Comparison of ENCODE assay signal across 8 cellular contexts in genomic region chr2:55693181-55694125, GRCh38. TPM values are rescaled to one million over a fixed set of nuclear protein-coding genes. Genes with fewer than 3 reads are reported as not detected.
DNase-seq lines count a peak whose midpoint lies in the region; ATAC-seq and TF ChIP-seq lines count a peak whose summit lies in the region.

TSS of gene PNPT1 (minus strand) at chr2:55693844. CDS start at chr2:55693823, 21 bp downstream.

- H3K9me3 ChIP-seq in AG04450 (ENCODE audit: control insufficient read depth, insufficient read depth, low read length) = no peaks in the 10 kb centered on the region

- peak within 1 kb of the TSS; percentile 98 for H3K4me3 Mint-ChIP-seq in WTC11

- no peaks in the 10 kb centered on the region for H3K27me3 ChIP-seq in AG04450 (ENCODE audit: control insufficient read depth, insufficient read depth, low read length)

- CTCF ChIA-PET in AG04450 (lab: Charles Lee) (interaction anchor here (0.5 to 1.4 kb wide), 3 partner anchors 268 to 1803 kb away, joined by 3 to 7 read pairs (median 6); no protein-coding TSS in a partner anchor), WTC11 (lab: Charles Lee) (no interaction called here)

- H3K27ac ChIP-seq in AG04450 (ENCODE audit: low read depth, low read length) = no peak within 1 kb of the TSS

- TF ChIP-seq CTCF in AG04450 (IDR thresholded peaks at IDR 0.05; ENCODE audit: low read depth, low read length) (no peak), WTC11 (IDR thresholded peaks at IDR 0.05) (no peak)

- POLR2A ChIA-PET in AG04450 (lab: Yijun Ruan, JAX) (no interaction called here), WTC11 (lab: Charles Lee) (no interaction called here)

- peaks cover 11% of the 10 kb centered on the region for H3K4me1 Mint-ChIP-seq in WTC11

- ATAC-seq in GM18909 (IDR thresholded peaks at IDR 0.05; ENCODE audit: poor library complexity, unreplicated experiment) (peak; percentile 100), HG03175 (IDR thresholded peaks at IDR 0.05; ENCODE audit: unreplicated experiment) (peak; percentile 100), WTC11 (peak; percentile 100)

- peak; percentile 81 for DNase-seq in AG04450 (ENCODE audit: low read depth, low spot score)
- DNase-seq in NCI-H226 = peak; percentile 97
- DNase-seq in WTC11 (ENCODE audit: low spot score) = peak; percentile 95
- DNase-seq in central memory CD4-positive, alpha-beta T cell = peak; percentile 87
- DNase-seq in inferior parietal cortex (ENCODE audit: extremely low spot score) = peak; percentile 95
- DNase-seq in stimulated activated CD4-positive, alpha-beta T cell treated with anti-CD3 and anti-CD28 coated beads, Interleukin-12 subunit alpha, Interleukin-12 subunit beta, amount 100 ng/mL, for 24 hours (ENCODE audit: low read depth in 2 of 2) = peak; percentile 86 to 93

- H3K27ac Mint-ChIP-seq in WTC11 = peak within 1 kb of the TSS; percentile 92

- no peaks in the 10 kb centered on the region; the same call in 1 of the 2 replicates for H3K27me3 Mint-ChIP-seq in WTC11 (ENCODE audit: low read depth)

- peaks cover 6% of the 10 kb centered on the region; the same call in 1 of the 2 replicates for H3K36me3 Mint-ChIP-seq in WTC11

- H3K9me3 Mint-ChIP-seq in WTC11 = no peaks in the 10 kb centered on the region

- H3K4me3 ChIP-seq in AG04450 (ENCODE audit: low read depth, low read length) = peak within 1 kb of the TSS; percentile 99

TF ChIP-seq in WTC11, 78 proteins besides CTCF, POLR2A, EP300 and RAD21 (continues in another document):
- TF ChIP-seq NR3C1 (CRISPR knock-in tag; conservative IDR thresholded peaks at IDR 0.05; ENCODE audit: low read depth) = no peak
- TF ChIP-seq PRDM15 (CRISPR knock-in tag; IDR thresholded peaks at IDR 0.05) = no peak
- TF ChIP-seq CBFB (CRISPR knock-in tag; IDR thresholded peaks at IDR 0.05; ENCODE audit: low read depth) = no peak
- no peak for TF ChIP-seq EMX1 (CRISPR knock-in tag; IDR thresholded peaks at IDR 0.05)
- no peak for TF ChIP-seq E2F4 (CRISPR knock-in tag; IDR thresholded peaks at IDR 0.05; ENCODE audit: borderline replicate concordance, low read depth)
- no peak for TF ChIP-seq ESRRA (CRISPR knock-in tag; IDR thresholded peaks at IDR 0.05; ENCODE audit: borderline replicate concordance)
- TF ChIP-seq, protein P1, sequence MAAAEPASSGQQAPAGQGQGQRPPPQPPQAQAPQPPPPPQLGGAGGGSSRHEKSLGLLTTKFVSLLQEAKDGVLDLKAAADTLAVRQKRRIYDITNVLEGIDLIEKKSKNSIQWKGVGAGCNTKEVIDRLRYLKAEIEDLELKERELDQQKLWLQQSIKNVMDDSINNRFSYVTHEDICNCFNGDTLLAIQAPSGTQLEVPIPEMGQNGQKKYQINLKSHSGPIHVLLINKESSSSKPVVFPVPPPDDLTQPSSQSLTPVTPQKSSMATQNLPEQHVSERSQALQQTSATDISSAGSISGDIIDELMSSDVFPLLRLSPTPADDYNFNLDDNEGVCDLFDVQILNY (CRISPR knock-in tag; IDR thresholded peaks at IDR 0.05) = no peak
- no peak for TF ChIP-seq TEAD4 (CRISPR knock-in tag; IDR thresholded peaks at IDR 0.05)
- TF ChIP-seq GABPB1 (CRISPR knock-in tag; IDR thresholded peaks at IDR 0.05) = peak; percentile 53; the same call in 1 of the 2 replicates
- peak; percentile 96 for TF ChIP-seq ETV6 (CRISPR knock-in tag; IDR thresholded peaks at IDR 0.05)
- TF ChIP-seq OVOL2 (CRISPR knock-in tag; IDR thresholded peaks at IDR 0.05; ENCODE audit: borderline replicate concordance) = no peak
- TF ChIP-seq, protein P2, sequence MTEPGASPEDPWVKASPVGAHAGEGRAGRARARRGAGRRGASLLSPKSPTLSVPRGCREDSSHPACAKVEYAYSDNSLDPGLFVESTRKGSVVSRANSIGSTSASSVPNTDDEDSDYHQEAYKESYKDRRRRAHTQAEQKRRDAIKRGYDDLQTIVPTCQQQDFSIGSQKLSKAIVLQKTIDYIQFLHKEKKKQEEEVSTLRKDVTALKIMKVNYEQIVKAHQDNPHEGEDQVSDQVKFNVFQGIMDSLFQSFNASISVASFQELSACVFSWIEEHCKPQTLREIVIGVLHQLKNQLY (CRISPR knock-in tag; IDR thresholded peaks at IDR 0.05) = no peak
- no peak for TF ChIP-seq HMGXB4 (CRISPR knock-in tag; IDR thresholded peaks at IDR 0.05)
- no peak for TF ChIP-seq TP53 (CRISPR knock-in tag; IDR thresholded peaks at IDR 0.05)
- TF ChIP-seq ZSCAN18 (CRISPR knock-in tag; IDR thresholded peaks at IDR 0.05) = no peak
- peak; percentile 99 for TF ChIP-seq MAX (CRISPR knock-in tag; IDR thresholded peaks at IDR 0.05)
- TF ChIP-seq ZNF219 (CRISPR knock-in tag; IDR thresholded peaks at IDR 0.05; ENCODE audit: borderline replicate concordance) = no peak

RNA-seq across cellular contexts. Expression of gene PNPT1, which starts in this region (rescaled TPM):
- 11.5 and 15.9 TPM in 2 replicates for polyA plus RNA-seq in AG04450 (2011; rRNA removed)
- polyA minus RNA-seq in AG04450 (2011; rRNA and poly(A)+ RNA removed) = 4.6 and 7.2 TPM in 2 replicates
- 36.7 to 44.9 TPM (median 37.0 TPM) in 3 replicates for total RNA-seq in WTC11 (2021)
